24 cellular contexts compared by ENCODE assay signal in genomic region chr18:36660311-36660710, GRCh38.
A peak's percentile ranks its signal among the peaks of the same experiment; 100 is the strongest.
DNase-seq lines count a peak whose midpoint lies in the region; ATAC-seq, FAIRE-seq and TF ChIP-seq lines count a peak whose summit lies in the region.
"Had no signal": no experiment of that assay in that cellular context is flagged by ENCODE, and none has a peak within 500 bp of the region (broad histone marks: within the 10 kb centered on the region; RNA-seq: fewer than 3 reads in every experiment).

No MANE protein-coding gene starts in this region.

- H2BK20ac ChIP-seq in H9 (ENCODE audit: low read depth, low read length, poor library complexity, severe bottlenecking), result no peak overlapping the region
- H2BK20ac ChIP-seq in H1 (ENCODE audit: low read length), result no peak overlapping the region

- H2AK5ac ChIP-seq in H9 (ENCODE audit: insufficient read length, low read length) (no peak overlapping the region), H1 (ENCODE audit: low read depth, low read length) (no peak overlapping the region)

- H3K4ac ChIP-seq in H9 (ENCODE audit: low read depth, low read length) (no peak overlapping the region), H1 (replicated peaks; ENCODE audit: insufficient read length, low read depth, low read length) (no peak overlapping the region)

- H4K8ac ChIP-seq in H9 (replicated peaks; ENCODE audit: insufficient read length, low read depth, low read length), result no peak overlapping the region
- peak overlapping the region; percentile 57 for H4K8ac ChIP-seq in H1 (ENCODE audit: extremely low read depth, insufficient read depth, low read length)

- H4K20me1 ChIP-seq in H9 (ENCODE audit: control insufficient read depth, insufficient read depth, insufficient read length), result no peaks in the 10 kb centered on the region
- no peaks in the 10 kb centered on the region for H4K20me1 ChIP-seq in H1 (replicated peaks in 1 of 2; ENCODE audit: control insufficient read depth in 1 of 2, insufficient read depth in 2 of 2, low read length in 2 of 2)

- H2BK12ac ChIP-seq in H9 (ENCODE audit: insufficient read length, low read depth, low read length) (no peak overlapping the region), H1 (ENCODE audit: low read depth, low read length) (no peak overlapping the region)

- no peak overlapping the region for H3K4me2 ChIP-seq in H9 (ENCODE audit: insufficient read depth, insufficient read length, low read length)
- no peak overlapping the region for H3K4me2 ChIP-seq in H1 (ENCODE audit: insufficient read depth in 1 of 2, low read depth in 2 of 2, low read length in 2 of 2)

- no peaks in the 10 kb centered on the region for H3K79me1 ChIP-seq in H9 (ENCODE audit: insufficient read depth, low read depth, low read length, poor library complexity, severe bottlenecking)
- no peaks in the 10 kb centered on the region for H3K79me1 ChIP-seq in H1 (ENCODE audit: low read depth, low read length)

- no peak overlapping the region for H2BK15ac ChIP-seq in H9 (ENCODE audit: low read depth, low read length)
- no peak overlapping the region for H2BK15ac ChIP-seq in H1 (ENCODE audit: low read length)

- no peak for FAIRE-seq in H1 (lab: Jason Lieb, UNC)
- FAIRE-seq: A204.1, GM12892, HepG2 had no signal

- H3K14ac ChIP-seq in H9 (ENCODE audit: insufficient read depth, low read length) (no peak overlapping the region), H1 (ENCODE audit: insufficient read length) (no peak overlapping the region)

- no peaks in the 10 kb centered on the region for H3K27me3 Mint-ChIP-seq in H9 (ENCODE audit: low read depth)
- H3K27me3 Mint-ChIP-seq: CD4-positive, CD25-positive, alpha-beta regulatory T cell had no signal

- no peak overlapping the region for H3T11ph ChIP-seq in H9 (ENCODE audit: low read length)

- H3K27me3 ChIP-seq in H9 (ENCODE audit: insufficient read depth, low read length) (no peaks in the 10 kb centered on the region), H1 (replicated peaks in 1 of 4; ENCODE audit: control insufficient read depth in 3 of 4, extremely low read depth in 1 of 4, insufficient read depth in 3 of 4, low read length in 3 of 4) (no peaks in the 10 kb centered on the region), heart right ventricle (no peaks in the 10 kb centered on the region), psoas muscle (ENCODE audit: insufficient read depth in 3 of 3, low read length in 2 of 3) (no peaks in the 10 kb centered on the region)
- H3K27me3 ChIP-seq: BE2C had no signal

- no peak overlapping the region for H3K18ac ChIP-seq in H9 (ENCODE audit: insufficient read length, low read depth, low read length)
- H3K18ac ChIP-seq in H1 (ENCODE audit: extremely low read depth, low read length), result no peak overlapping the region

- no peaks in the 10 kb centered on the region for H3K9me3 Mint-ChIP-seq in H9
- H3K9me3 Mint-ChIP-seq: CD8-positive, alpha-beta memory T cell had no signal

- intact Hi-C loops in heart right ventricle (cut with DNase I) (loop anchor here in 1 of 10 donors (5.0 kb wide), 1 partner anchor 363 kb away; the partner anchor contains the start of gene FHOD3), psoas muscle (cut with DNase I) (no loop called here)

- no peak overlapping the region for H3K4me3 Mint-ChIP-seq in H9
- H3K4me3 Mint-ChIP-seq: CD4-positive, CD25-positive, alpha-beta regulatory T cell; IgD-negative memory B cell had no signal

- H3K4me3 ChIP-seq in H1 (ENCODE audit: extremely low read depth in 1 of 4, insufficient read depth in 2 of 4, low read depth in 3 of 4, low read length in 4 of 4), result no peak overlapping the region
- no peak overlapping the region for H3K4me3 ChIP-seq in heart right ventricle
- no peak overlapping the region for H3K4me3 ChIP-seq in psoas muscle
- H3K4me3 ChIP-seq: GM23248 had no signal

- H3K4me1 Mint-ChIP-seq in H9, result no peaks in the 10 kb centered on the region
- H3K4me1 Mint-ChIP-seq: CD4-positive, CD25-positive, alpha-beta regulatory T cell; CD8-positive, alpha-beta memory T cell; IgD-negative memory B cell had no signal

- H3K9me3 ChIP-seq in H9 (ENCODE audit: control insufficient read depth, low read depth, low read length), result no peaks in the 10 kb centered on the region
- no peaks in the 10 kb centered on the region for H3K9me3 ChIP-seq in H1 (ENCODE audit: insufficient read depth in 2 of 2, low read depth in 1 of 2, low read length in 1 of 2)
- H3K9me3 ChIP-seq in heart right ventricle, result no peaks in the 10 kb centered on the region
- H3K9me3 ChIP-seq in psoas muscle, result no peaks in the 10 kb centered on the region
- H3K9me3 ChIP-seq: BE2C had no signal

- H3K9ac ChIP-seq in H9 (ENCODE audit: extremely low read depth, insufficient read length, low read length) (no peak overlapping the region), H1 (replicated peaks in 1 of 4; ENCODE audit: extremely low read depth in 1 of 4, low read depth in 3 of 4, low read length in 3 of 4) (no peak overlapping the region)
- H3K9ac ChIP-seq: GM23248 had no signal

- H3K79me2 ChIP-seq in H9 (ENCODE audit: insufficient read depth, low read length) (no peaks in the 10 kb centered on the region), H1 (ENCODE audit: control insufficient read depth in 1 of 2, insufficient read depth in 2 of 2, low read length in 2 of 2) (no peaks in the 10 kb centered on the region)

- TF ChIP-seq RAD21 in H1 (IDR thresholded peaks at IDR 0.05 in 1 of 2, conservative IDR thresholded peaks at IDR 0.05 in 1 of 2; ENCODE audit: low read depth in 2 of 2, low read length in 2 of 2), result no peak

- H4K5ac ChIP-seq in H9 (ENCODE audit: insufficient read length, low read depth, low read length) (no peak overlapping the region), H1 (ENCODE audit: insufficient read length, low read depth, low read length) (no peak overlapping the region)

- no peak for TF ChIP-seq EP300 in H1 (IDR thresholded peaks at IDR 0.05; ENCODE audit: borderline replicate concordance in 1 of 2, low read depth in 2 of 2, low read length in 2 of 2)

- H2AFZ ChIP-seq in H9 (ENCODE audit: low read length) (no peak overlapping the region), H1 (ENCODE audit: low read length) (no peak overlapping the region)
- H2AFZ ChIP-seq: GM23248 had no signal

- H3K27ac ChIP-seq in H9 (ENCODE audit: insufficient read length, low read depth, low read length), result no peak overlapping the region
- no peak overlapping the region for H3K27ac ChIP-seq in H1 (ENCODE audit: low read depth, low read length)
- peak overlapping the region in 3 of 10 donors; percentile 17 to 35 (median 29) for H3K27ac ChIP-seq in heart right ventricle
- peak overlapping the region; percentile 77 for H3K27ac ChIP-seq in psoas muscle
- H3K27ac ChIP-seq: GM23248 had no signal

- H3K36me3 ChIP-seq in H1 (ENCODE audit: control insufficient read depth in 2 of 4, insufficient read depth in 4 of 4, low read length in 3 of 4), result no peaks in the 10 kb centered on the region; a peak in 1 of 8 replicates
- H3K36me3 ChIP-seq in heart right ventricle, result peaks cover 0 to 30% (median 0%) of the 10 kb centered on the region in 9 donors
- peaks cover 0 to 4% of the 10 kb centered on the region in 2 donors for H3K36me3 ChIP-seq in psoas muscle (ENCODE audit: insufficient read depth in 1 of 2, low read depth in 1 of 2)
- H3K36me3 ChIP-seq: BE2C had no signal

- no peaks in the 10 kb centered on the region for H3K4me1 ChIP-seq in H9 (ENCODE audit: insufficient read depth, low read length)
- H3K4me1 ChIP-seq in H1 (replicated peaks in 1 of 4; ENCODE audit: control insufficient read depth in 3 of 4, insufficient read depth in 4 of 4, low read length in 3 of 4), result no peaks in the 10 kb centered on the region
- H3K4me1 ChIP-seq in heart right ventricle, result peaks cover 0 to 27% (median 7%) of the 10 kb centered on the region in 9 donors
- peaks cover 17% of the 10 kb centered on the region for H3K4me1 ChIP-seq in psoas muscle
- H3K4me1 ChIP-seq: BE2C had no signal

- H4K91ac ChIP-seq in H9 (ENCODE audit: insufficient read length, low read depth, low read length) (no peak overlapping the region), H1 (replicated peaks; ENCODE audit: insufficient read length, low read length) (no peak overlapping the region)

- WGBS in H9 (ENCODE audit: extremely low coverage, insufficient read length, low lambda C conversion rate), result no CpG with 5 or more reads among the region's 7 CpGs
- WGBS in H1 (ENCODE audit: extremely low coverage in 1 of 2, insufficient coverage in 1 of 2, insufficient read length in 1 of 2, insufficient replicate concordance in 2 of 2, low coverage in 1 of 2, low lambda C conversion rate in 2 of 2, missing lambda C conversion rate in 1 of 2), 2 experiments, result 88% methylated on average over 7 of the region's 7 CpGs; no CpG with 5 or more reads in 1 of the 2 experiments
- 75 to 81% methylated on average over 7 of the region's 7 CpGs for WGBS in heart right ventricle, 2 donors
- 32 to 80% (median 51%) methylated on average over 7 of the region's 7 CpGs for WGBS in psoas muscle, 3 donors

- TF ChIP-seq CTCF in H9 (conservative IDR thresholded peaks at IDR 0.05) (no peak), H1 (IDR thresholded peaks at IDR 0.05; ENCODE audit: control extremely low read depth in 1 of 3, insufficient read depth in 1 of 3, low read depth in 1 of 3, low read length in 3 of 3) (no peak), heart right ventricle (IDR thresholded peaks at IDR 0.05) (peak in 4 of 9 donors; percentile 12 to 38 (median 30)), psoas muscle (IDR thresholded peaks at IDR 0.05) (no peak)

- no peak for DNase-seq in H9
- DNase-seq in H1 (ENCODE audit: low read depth in 1 of 2, low spot score in 2 of 2), result no peak
- DNase-seq in heart right ventricle, result peak; percentile 22 to 33
- DNase-seq in psoas muscle, result peak; percentile 18 to 73
- DNase-seq in mesenteric fat pad (ENCODE audit: low spot score), result no peak
- no peak for DNase-seq in NCI-H1105 (lab: John Stamatoyannopoulos, UW)
- no peak for DNase-seq in DMS114 treated with DMSO at 0.1 percent for 48 hours (lab: John Stamatoyannopoulos, UW; ENCODE audit: unreplicated experiment)
- DNase-seq: ACHN; BE2C; C1 segment of cervical spinal cord; CD4-positive, CD25-positive, alpha-beta regulatory T cell; CD8-positive, alpha-beta memory T cell; COR-L47; DMS 273 treated with DMSO at 0.1 percent for 48 hours; DMS79; GDM1; GM23248; H7; KBM-7 had no signal

- H2BK5ac ChIP-seq in H9 (ENCODE audit: insufficient read length, low read length) (no peak overlapping the region), H1 (ENCODE audit: low read depth, low read length) (no peak overlapping the region)

- peak overlapping the region; percentile 10 to 34 (median 29); a peak in 2 of 7 replicates for H3K27ac Mint-ChIP-seq in H9
- H3K27ac Mint-ChIP-seq: CD4-positive, CD25-positive, alpha-beta regulatory T cell; CD8-positive, alpha-beta memory T cell; IgD-negative memory B cell had no signal

- H3K56ac ChIP-seq in H9 (ENCODE audit: insufficient read length, low read depth, low read length), result no peak overlapping the region
- no peak overlapping the region for H3K56ac ChIP-seq in H1 (replicated peaks; ENCODE audit: insufficient read length, low read depth, low read length)

- H2BK120ac ChIP-seq in H9 (ENCODE audit: low read depth, low read length, poor library complexity, severe bottlenecking), result no peak overlapping the region
- H2BK120ac ChIP-seq in H1 (replicated peaks; ENCODE audit: low read depth, low read length), result no peak overlapping the region

- H3K23me2 ChIP-seq in H9 (ENCODE audit: insufficient read length, low read depth, low read length, poor library complexity, severe bottlenecking) (no peaks in the 10 kb centered on the region), H1 (ENCODE audit: low read depth, low read length) (no peaks in the 10 kb centered on the region)

- 0 out of 7 replicates have a peak, but pooled peaks cover 0 to 5% (median 0%) of the 10 kb centered on the region in 3 experiments for H3K36me3 Mint-ChIP-seq in H9 (ENCODE audit: insufficient read depth in 1 of 3, low read depth in 3 of 3)
- H3K36me3 Mint-ChIP-seq: CD4-positive, CD25-positive, alpha-beta regulatory T cell; CD8-positive, alpha-beta memory T cell; IgD-negative memory B cell had no signal

- ATAC-seq in heart right ventricle (peak; percentile 50 to 89 (median 76)), psoas muscle (peak; percentile 76 to 95 (median 84)), GM19463 (IDR thresholded peaks at IDR 0.05; ENCODE audit: unreplicated experiment) (no peak)
- ATAC-seq: HepG2 had no signal

- POLR2A ChIA-PET in H1 (lab: Charles Lee; ENCODE audit: partially characterized antibody), result no interaction called here

- H3K23ac ChIP-seq in H9 (ENCODE audit: insufficient read length, low read depth, low read length), result no peak overlapping the region
- no peak overlapping the region for H3K23ac ChIP-seq in H1 (ENCODE audit: insufficient read length)

- CTCF ChIA-PET in H1 (lab: Charles Lee; ENCODE audit: partially characterized antibody), result interaction anchor here (0.9 kb wide), 1 partner anchor 9 kb away, joined by 3 read pairs; no protein-coding TSS in a partner anchor

- TF ChIP-seq POLR2A in H1 (IDR thresholded peaks at IDR 0.05; ENCODE audit: control extremely low read depth in 1 of 2, low read depth in 2 of 2, low read length in 2 of 2), result no peak

Comparison
In these comparisons a context has a peak if more than half of its experiments do, and no peak if none do; other contexts are left out.
1. DNase-seq: peak in heart right ventricle (2 of 2) and psoas muscle (2 of 2); none in H9 (single experiment), H1 (0 of 2), mesenteric fat pad (single experiment), NCI-H1105 (single experiment) and DMS114 treated with DMSO at 0.1 percent for 48 hours (single experiment).